ENCODE assay signal across 10 cellular contexts in the genomic region with DNA sequence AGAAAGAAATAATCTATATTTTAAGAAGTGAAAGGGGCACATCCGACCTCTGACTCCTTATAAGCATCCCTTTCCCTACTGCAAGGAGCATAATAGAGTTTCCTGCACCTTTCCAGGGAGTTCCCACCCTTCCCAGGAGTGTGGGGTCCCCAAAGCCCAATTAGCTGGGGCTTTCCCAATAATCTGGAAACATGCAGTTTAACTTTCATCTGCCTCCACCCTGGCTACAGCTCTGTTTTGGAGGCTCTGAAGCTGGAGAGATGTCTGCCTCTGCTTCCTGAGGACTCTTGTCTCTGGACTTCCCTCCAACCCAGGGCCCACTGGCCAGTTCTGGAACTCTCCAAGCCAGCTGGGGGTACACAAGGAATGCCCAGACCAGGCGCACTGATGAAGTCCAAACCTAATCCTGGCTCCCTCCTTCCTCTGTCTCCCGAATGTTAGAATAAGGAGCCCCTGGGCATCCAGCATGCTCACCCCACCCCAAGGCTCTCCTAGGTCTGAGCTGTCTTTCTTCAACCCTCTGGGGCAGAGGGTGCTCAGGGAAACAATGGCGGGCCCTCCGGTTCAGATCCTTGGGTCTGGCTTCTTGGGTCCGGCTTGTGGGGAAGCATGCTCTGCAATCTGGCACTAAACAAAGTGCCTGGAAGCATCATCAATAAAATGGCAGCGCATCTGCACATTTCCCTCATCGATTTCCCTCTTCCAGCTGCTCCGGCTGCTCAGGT. TPM values are rescaled to one million over a fixed set of nuclear protein-coding genes. Genes with fewer than 3 reads are reported as not detected.
A peak's percentile ranks its signal among the peaks of the same experiment; 100 is the strongest.
DNase-seq lines count a peak whose midpoint lies in the region; ATAC-seq and TF ChIP-seq lines count a peak whose summit lies in the region.
"Had no signal": no experiment of that assay in that cellular context is flagged by ENCODE, and none has a peak within 500 bp of the region (broad histone marks: within the 10 kb centered on the region; RNA-seq: fewer than 3 reads in every experiment).

No MANE protein-coding gene starts in this region.

- intact Hi-C loops in stomach (cut with DNase I; ENCODE audit: low total_unique reads) = no loop called here

- no peak for DNase-seq in stomach
- DNase-seq in effector memory CD4-positive, alpha-beta T cell = no peak
- DNase-seq in activated gamma-delta T cell (lab: John Stamatoyannopoulos, UW) = no peak
- DNase-seq in hepatic stellate cell (ENCODE audit: low spot score) = no peak
- DNase-seq: NCI-H2081 treated with DMSO at 0.1 percent for 48 hours; stimulated activated naive CD8-positive, alpha-beta T cell treated with anti-CD3 and anti-CD28 coated beads, Interleukin-15, Interleukin-2, amounts not matched to agents 100 U/mL and 50 U/mL, for 24 hours had no signal

- no peak for ATAC-seq in gastroesophageal sphincter
- ATAC-seq: stimulated activated naive CD8-positive, alpha-beta T cell treated with anti-CD3 and anti-CD28 coated beads, Interleukin-15, Interleukin-2, amounts not matched to agents 100 U/mL and 50 U/mL, for 24 hours had no signal

- peak overlapping the region; percentile 83 for H3K4me3 ChIP-seq in WI38 (ENCODE audit: low read depth, low read length)
- peak overlapping the region; percentile 60 to 79 for H3K4me3 ChIP-seq in gastroesophageal sphincter
- peak overlapping the region; percentile 47 to 55 (median 53) for H3K4me3 ChIP-seq in stomach
- no peak overlapping the region for H3K4me3 ChIP-seq in effector memory CD4-positive, alpha-beta T cell (ENCODE audit: insufficient read depth, low read depth, low read length, poor library complexity, severe bottlenecking)

- no peak for TF ChIP-seq EP300 in gastroesophageal sphincter (IDR thresholded peaks at IDR 0.05)
- TF ChIP-seq EP300 in stomach (IDR thresholded peaks at IDR 0.05) = no peak

- peak overlapping the region; percentile 90 to 99 (median 98) for H3K27ac ChIP-seq in gastroesophageal sphincter
- H3K27ac ChIP-seq in stomach = peak overlapping the region; percentile 70 to 99 (median 94)
- H3K27ac ChIP-seq in effector memory CD4-positive, alpha-beta T cell (ENCODE audit: insufficient read depth, low read length, poor library complexity, severe bottlenecking) = no peak overlapping the region

- H3K27me3 ChIP-seq in gastroesophageal sphincter (no peaks in the 10 kb centered on the region), stomach (peaks cover 0 to 90% (median 42%) of the 10 kb centered on the region in 3 donors)
- peaks cover 8% of the 10 kb centered on the region for H3K27me3 ChIP-seq in effector memory CD4-positive, alpha-beta T cell (replicated peaks; ENCODE audit: control insufficient read depth, insufficient read depth, low read length, poor library complexity, severe bottlenecking)

- 3 to 12% methylated on average over 4 to 6 of the region's 9 CpGs for WGBS in gastroesophageal sphincter (ENCODE audit: low coverage in 1 of 2), 2 donors
- WGBS in stomach, 5 donors = 42 to 67% (median 59%) methylated on average over 9 of the region's 9 CpGs

- TF ChIP-seq CTCF in WI38 (IDR thresholded peaks at IDR 0.05; ENCODE audit: low read depth, low read length) (no peak), gastroesophageal sphincter (IDR thresholded peaks at IDR 0.05) (no peak), stomach (IDR thresholded peaks at IDR 0.05) (no peak)

- TF ChIP-seq POLR2A in gastroesophageal sphincter (IDR thresholded peaks at IDR 0.05) (no peak), stomach (IDR thresholded peaks at IDR 0.05) (no peak)

- H3K36me3 ChIP-seq in gastroesophageal sphincter = no peaks in the 10 kb centered on the region
- H3K36me3 ChIP-seq in stomach = no peaks in the 10 kb centered on the region
- H3K36me3 ChIP-seq in effector memory CD4-positive, alpha-beta T cell (ENCODE audit: control insufficient read depth, insufficient read depth, low read length) = no peaks in the 10 kb centered on the region

- H3K4me1 ChIP-seq in gastroesophageal sphincter = peaks cover 0 to 46% (median 16%) of the 10 kb centered on the region in 3 donors
- peaks cover 13 to 43% (median 28%) of the 10 kb centered on the region in 4 donors for H3K4me1 ChIP-seq in stomach
- no peaks in the 10 kb centered on the region for H3K4me1 ChIP-seq in effector memory CD4-positive, alpha-beta T cell (ENCODE audit: control insufficient read depth, insufficient read depth, low read length, poor library complexity, severe bottlenecking)

- H3K9me3 ChIP-seq in gastroesophageal sphincter (no peaks in the 10 kb centered on the region), stomach (no peaks in the 10 kb centered on the region)
- no peaks in the 10 kb centered on the region for H3K9me3 ChIP-seq in effector memory CD4-positive, alpha-beta T cell (ENCODE audit: control insufficient read depth, low read length)

RNA-seq across cellular contexts. Expression of a gene that starts 13.4 kb away (rescaled TPM):
- total RNA-seq in gastroesophageal sphincter (10 to 100 TPM in 3 of 4 donors, 1 to 10 TPM in 1; 8.6 to 20.2 (median 15.3) TPM), stomach (1 to 10 TPM in 3 of 5 donors, under 1 TPM in 2; 0.55 to 5.8 (median 2.2) TPM)
- 10 to 100 TPM in 1 of 3 donors, 1 to 10 TPM in 2; 4.4 to 17.0 (median 5.9) TPM for polyA plus RNA-seq in stomach

RNA-seq across cellular contexts. Expression of a gene that starts 14.6 kb away (rescaled TPM):
- 1 to 10 TPM; 3.1 to 7.0 (median 5.0) TPM for total RNA-seq in gastroesophageal sphincter
- total RNA-seq in stomach = 1 to 10 TPM in 3 of 5 donors, under 1 TPM in 1, not detected in 1; 0.89 to 2.3 (median 1.1) TPM
- 1 to 10 TPM; 1.1 to 3.7 (median 1.2) TPM for polyA plus RNA-seq in stomach
- total RNA-seq: activated CD8-positive, alpha-beta memory T cell treated with anti-CD3 and anti-CD28 coated beads for 36 hours; T-helper 2 cell treated with Interferon-gamma antibody and Interleukin-4, amounts not matched to agents 100 ng/mL and 5 ng/mL, for 36 hours had no signal

RNA-seq across cellular contexts. Expression of a gene that starts 21.3 kb away (rescaled TPM):
- total RNA-seq in gastroesophageal sphincter = 1 to 10 TPM in 1 of 4 donors, under 1 TPM in 2, not detected in 1; 0.23 to 2.3 (median 0.27) TPM
- under 1 TPM in 1 of 5 donors, not detected in 4; 0.55 TPM for total RNA-seq in stomach
- polyA plus RNA-seq in stomach = 1 to 10 TPM in 1 of 3 donors, under 1 TPM in 1, not detected in 1; 0.31 to 1.1 TPM

RNA-seq across cellular contexts. Expression of a gene that starts 26.4 kb away (rescaled TPM):
- 10 to 100 TPM; 11.0 to 34.6 (median 29.3) TPM for total RNA-seq in gastroesophageal sphincter
- total RNA-seq in stomach = 10 to 100 TPM in 3 of 5 donors, 1 to 10 TPM in 2; 2.9 to 53.1 (median 18.2) TPM
- polyA plus RNA-seq in stomach = 10 to 100 TPM in 1 of 3 donors, 1 to 10 TPM in 2; 7.5 to 12.8 (median 7.8) TPM
- total RNA-seq: activated CD8-positive, alpha-beta memory T cell treated with anti-CD3 and anti-CD28 coated beads for 36 hours; T-helper 2 cell treated with Interferon-gamma antibody and Interleukin-4, amounts not matched to agents 100 ng/mL and 5 ng/mL, for 36 hours had no signal

RNA-seq across cellular contexts. Expression of a gene that starts 30.4 kb away (rescaled TPM):
- 10 to 100 TPM in 1 of 4 donors, under 1 TPM in 1, not detected in 2; 0.46 to 12.7 TPM for total RNA-seq in gastroesophageal sphincter
- 10 to 100 TPM in 1 of 5 donors, 1 to 10 TPM in 1, not detected in 3; 3.7 to 12.7 TPM for total RNA-seq in stomach
- under 1 TPM in 1 of 3 donors, not detected in 2; 0.81 TPM for polyA plus RNA-seq in stomach
- total RNA-seq: activated CD8-positive, alpha-beta memory T cell treated with anti-CD3 and anti-CD28 coated beads for 36 hours; T-helper 2 cell treated with Interferon-gamma antibody and Interleukin-4, amounts not matched to agents 100 ng/mL and 5 ng/mL, for 36 hours had no signal
